ENCODE assay signal across 9 cellular contexts in the genomic region with DNA sequence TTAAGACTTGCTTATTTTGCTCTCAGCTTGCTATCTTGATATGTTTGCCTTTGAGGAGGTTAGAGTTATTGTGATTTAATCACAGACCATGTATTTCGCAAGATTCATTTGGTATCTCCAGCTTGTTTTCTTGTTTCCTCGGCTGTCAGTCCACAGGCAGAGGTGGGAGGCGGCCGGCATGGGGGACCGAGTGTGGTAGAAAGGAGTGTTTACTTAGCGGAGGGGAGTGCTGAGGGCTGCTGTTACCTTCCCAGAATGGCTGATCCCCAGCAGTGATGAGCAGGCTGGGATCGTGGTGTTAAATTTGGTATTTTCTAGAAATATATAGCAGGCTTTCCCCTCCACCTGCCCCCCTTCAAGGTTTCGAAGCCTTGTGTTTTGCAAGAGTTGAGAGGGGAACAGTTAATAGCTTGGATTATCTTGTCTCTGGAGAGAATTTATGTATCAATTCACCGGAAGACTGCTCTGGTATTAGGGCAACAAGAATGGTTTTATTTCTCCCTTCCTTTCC.
DNase-seq lines count a peak whose midpoint lies in the region; ATAC-seq, FAIRE-seq and TF ChIP-seq lines count a peak whose summit lies in the region.
"Had no signal": no experiment of that assay in that cellular context is flagged by ENCODE, and none has a peak within 500 bp of the region (broad histone marks: within the 10 kb centered on the region; RNA-seq: fewer than 3 reads in every experiment).

No MANE protein-coding gene starts in this region.

- TF ChIP-seq CTCF in right atrium auricular region (IDR thresholded peaks at IDR 0.05) (no peak), thyroid gland (IDR thresholded peaks at IDR 0.05) (no peak)

- H3K9me3 ChIP-seq in right atrium auricular region (no peaks in the 10 kb centered on the region), thyroid gland (no peaks in the 10 kb centered on the region)

- ATAC-seq in SK-N-SH treated with all-trans-retinoic acid at 6 μM for 48 hours, result peak; percentile 24
- ATAC-seq in GM18868 (IDR thresholded peaks at IDR 0.05; ENCODE audit: unreplicated experiment), result no peak

- H3K4me3 ChIP-seq in right atrium auricular region (no peak overlapping the region), thyroid gland (replicated peaks in 1 of 3) (no peak overlapping the region)

- peaks cover 0 to 62% of the 10 kb centered on the region in 2 donors for H3K4me1 ChIP-seq in right atrium auricular region
- H3K4me1 ChIP-seq in thyroid gland, result peaks cover 56 to 76% of the 10 kb centered on the region in 2 donors

- no peak for TF ChIP-seq POLR2A in thyroid gland (IDR thresholded peaks at IDR 0.05)

- intact Hi-C loops in thyroid gland (cut with DNase I), result no loop called here

- H3K27ac ChIP-seq in right atrium auricular region, result peak overlapping the region; percentile 71 to 72
- peak overlapping the region; percentile 16 to 59 (median 53) for H3K27ac ChIP-seq in thyroid gland

- no peak for FAIRE-seq in RCC 7860 (lab: Jason Lieb, UNC)

- WGBS in thyroid gland, 2 donors, result 35 to 48% methylated on average over 9 of the region's 9 CpGs

- H3K27me3 ChIP-seq in right atrium auricular region (no peaks in the 10 kb centered on the region), thyroid gland (no peaks in the 10 kb centered on the region)

- H3K36me3 ChIP-seq in right atrium auricular region, result no peaks in the 10 kb centered on the region
- H3K36me3 ChIP-seq in thyroid gland, result no peaks in the 10 kb centered on the region

- DNase-seq in DMS153 (lab: John Stamatoyannopoulos, UW) (peak; percentile 8), DMS153 treated with DMSO at 0.1 percent for 48 hours (lab: John Stamatoyannopoulos, UW; ENCODE audit: unreplicated experiment) (no peak), right atrium auricular region (ENCODE audit: low spot score) (no peak), thyroid gland (peak in 1 of 2 donors; percentile 41), RCC 7860 (ENCODE audit: low spot score) (no peak), middle frontal gyrus (ENCODE audit: extremely low spot score, low spot score) (no peak)
- DNase-seq: 8988T had no signal

TF ChIP-seq in SK-N-SH treated with all-trans-retinoic acid at 6 μM for 48 hours, 23 proteins besides CTCF, POLR2A, EP300 and RAD21:
- TF ChIP-seq, protein P1, sequence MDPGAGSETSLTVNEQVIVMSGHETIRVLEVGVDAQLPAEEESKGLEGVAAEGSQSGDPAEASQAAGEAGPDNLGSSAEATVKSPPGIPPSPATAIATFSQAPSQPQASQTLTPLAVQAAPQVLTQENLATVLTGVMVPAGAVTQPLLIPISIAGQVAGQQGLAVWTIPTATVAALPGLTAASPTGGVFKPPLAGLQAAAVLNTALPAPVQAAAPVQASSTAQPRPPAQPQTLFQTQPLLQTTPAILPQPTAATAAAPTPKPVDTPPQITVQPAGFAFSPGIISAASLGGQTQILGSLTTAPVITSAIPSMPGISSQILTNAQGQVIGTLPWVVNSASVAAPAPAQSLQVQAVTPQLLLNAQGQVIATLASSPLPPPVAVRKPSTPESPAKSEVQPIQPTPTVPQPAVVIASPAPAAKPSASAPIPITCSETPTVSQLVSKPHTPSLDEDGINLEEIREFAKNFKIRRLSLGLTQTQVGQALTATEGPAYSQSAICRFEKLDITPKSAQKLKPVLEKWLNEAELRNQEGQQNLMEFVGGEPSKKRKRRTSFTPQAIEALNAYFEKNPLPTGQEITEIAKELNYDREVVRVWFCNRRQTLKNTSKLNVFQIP (CRISPR knock-in tag; IDR thresholded peaks at IDR 0.05; ENCODE audit: borderline replicate concordance, low read depth), result no peak
- TF ChIP-seq OSR1 (CRISPR knock-in tag; IDR thresholded peaks at IDR 0.05), result no peak
- no peak for TF ChIP-seq TOX (CRISPR knock-in tag; IDR thresholded peaks at IDR 0.05; ENCODE audit: borderline replicate concordance)
- no peak for TF ChIP-seq CSDC2 (CRISPR knock-in tag; IDR thresholded peaks at IDR 0.05)
- TF ChIP-seq PPARA (CRISPR knock-in tag; IDR thresholded peaks at IDR 0.05; ENCODE audit: borderline replicate concordance), result no peak
- TF ChIP-seq ISL1 (CRISPR knock-in tag; IDR thresholded peaks at IDR 0.05), result no peak
- no peak for TF ChIP-seq TCF4 (CRISPR knock-in tag; IDR thresholded peaks at IDR 0.05; ENCODE audit: borderline replicate concordance)
- TF ChIP-seq RARB (CRISPR knock-in tag; IDR thresholded peaks at IDR 0.05), result no peak
- no peak for TF ChIP-seq ZC3H10 (CRISPR knock-in tag; IDR thresholded peaks at IDR 0.05)
- no peak for TF ChIP-seq ZNF70 (CRISPR knock-in tag; IDR thresholded peaks at IDR 0.05)
- no peak for TF ChIP-seq ZFP30 (CRISPR knock-in tag; IDR thresholded peaks at IDR 0.05)
- TF ChIP-seq ZFP3 (CRISPR knock-in tag; IDR thresholded peaks at IDR 0.05), result no peak
- no peak for TF ChIP-seq SNAI2 (CRISPR knock-in tag; IDR thresholded peaks at IDR 0.05)
- TF ChIP-seq, protein P2, sequence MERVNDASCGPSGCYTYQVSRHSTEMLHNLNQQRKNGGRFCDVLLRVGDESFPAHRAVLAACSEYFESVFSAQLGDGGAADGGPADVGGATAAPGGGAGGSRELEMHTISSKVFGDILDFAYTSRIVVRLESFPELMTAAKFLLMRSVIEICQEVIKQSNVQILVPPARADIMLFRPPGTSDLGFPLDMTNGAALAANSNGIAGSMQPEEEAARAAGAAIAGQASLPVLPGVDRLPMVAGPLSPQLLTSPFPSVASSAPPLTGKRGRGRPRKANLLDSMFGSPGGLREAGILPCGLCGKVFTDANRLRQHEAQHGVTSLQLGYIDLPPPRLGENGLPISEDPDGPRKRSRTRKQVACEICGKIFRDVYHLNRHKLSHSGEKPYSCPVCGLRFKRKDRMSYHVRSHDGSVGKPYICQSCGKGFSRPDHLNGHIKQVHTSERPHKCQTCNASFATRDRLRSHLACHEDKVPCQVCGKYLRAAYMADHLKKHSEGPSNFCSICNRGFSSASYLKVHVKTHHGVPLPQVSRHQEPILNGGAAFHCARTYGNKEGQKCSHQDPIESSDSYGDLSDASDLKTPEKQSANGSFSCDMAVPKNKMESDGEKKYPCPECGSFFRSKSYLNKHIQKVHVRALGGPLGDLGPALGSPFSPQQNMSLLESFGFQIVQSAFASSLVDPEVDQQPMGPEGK (CRISPR knock-in tag; IDR thresholded peaks at IDR 0.05; ENCODE audit: borderline replicate concordance), result no peak
